8 cellular contexts compared by ENCODE assay signal in the genomic region with DNA sequence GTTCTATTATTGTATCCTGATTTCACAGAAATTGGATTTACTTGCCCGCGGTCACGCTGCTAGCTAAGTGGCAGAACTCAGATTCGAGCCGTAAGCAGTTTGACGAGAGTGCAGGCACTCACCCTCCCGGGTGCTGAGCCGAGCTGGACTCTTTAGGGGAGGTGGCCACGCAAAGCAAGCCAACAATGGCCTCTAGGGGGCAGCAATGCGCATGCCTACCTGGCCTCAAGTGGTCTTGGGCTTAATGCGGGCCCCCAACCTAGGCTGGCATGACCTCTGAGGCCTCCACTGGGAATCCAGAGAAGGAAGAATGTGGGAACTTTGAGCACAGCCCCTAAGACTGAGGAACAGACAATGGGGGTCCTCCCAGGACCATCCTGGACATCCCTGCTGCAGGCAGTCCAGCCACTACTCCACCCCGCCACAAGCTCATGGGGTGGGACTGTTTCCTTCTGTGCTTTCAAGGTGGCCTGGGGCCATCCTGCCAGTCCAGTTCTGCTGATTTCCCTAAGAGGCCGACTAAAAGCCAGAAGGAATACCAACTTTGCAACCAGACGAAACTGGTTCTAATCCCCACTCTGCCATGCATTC.
A peak's percentile ranks its signal among the peaks of the same experiment; 100 is the strongest.
DNase-seq lines count a peak whose midpoint lies in the region; ATAC-seq and TF ChIP-seq lines count a peak whose summit lies in the region.

No MANE protein-coding gene starts in this region.

- DNase-seq in NCI-H82 (lab: John Stamatoyannopoulos, UW) (peak; percentile 72), NCI-H82 treated with DMSO at 0.1 percent for 48 hours (lab: John Stamatoyannopoulos, UW; ENCODE audit: unreplicated experiment) (no peak), T-helper 2 cell (peak; percentile 7 to 43 (median 39)), astrocyte of the spinal cord (ENCODE audit: low read depth, low spot score) (peak; percentile 23), left kidney (ENCODE audit: low read depth, low spot score) (peak; percentile 70), GF-D8 (lab: John Stamatoyannopoulos, UW) (no peak)
- DNase-seq in stimulated activated CD4-positive, alpha-beta T cell treated with anti-CD3 and anti-CD28 coated beads, TNF-alpha, amount 100 ng/mL, for 4 hours (ENCODE audit: low read depth in 3 of 3), result peak; percentile 27 to 47 (median 31)

- in situ Hi-C loops in astrocyte of the spinal cord (cut with HindIII; ENCODE audit: low sequenced_read_pairs), result no loop called here

- peak; percentile 76 for TF ChIP-seq CTCF in astrocyte of the spinal cord (IDR thresholded peaks at IDR 0.05; ENCODE audit: low read depth, low read length)

- no peak overlapping the region for H3K4me3 ChIP-seq in astrocyte of the spinal cord (ENCODE audit: low read depth, low read length)

- no peak for ATAC-seq in GM18873 (IDR thresholded peaks at IDR 0.05; ENCODE audit: low FRiP score, unreplicated experiment)

Comparison
In these comparisons a context has a peak if more than half of its experiments do, and no peak if none do; other contexts are left out.
1. DNase-seq: peak in NCI-H82 (single experiment), T-helper 2 cell (5 of 5), astrocyte of the spinal cord (single experiment), left kidney (single experiment) and stimulated activated CD4-positive, alpha-beta T cell treated with anti-CD3 and anti-CD28 coated beads, TNF-alpha, amount 100 ng/mL, for 4 hours (3 of 3); none in NCI-H82 treated with DMSO at 0.1 percent for 48 hours (single experiment) and GF-D8 (single experiment).